16 cellular contexts compared by ENCODE assay signal in genomic region chr1:201678264-201679101, GRCh38.
DNase-seq lines count a peak whose midpoint lies in the region; ATAC-seq and TF ChIP-seq lines count a peak whose summit lies in the region.
"Had no signal": no experiment of that assay in that cellular context is flagged by ENCODE, and none has a peak within 500 bp of the region (broad histone marks: within the 10 kb centered on the region; RNA-seq: fewer than 3 reads in every experiment).

No MANE protein-coding gene starts in this region.

- H3K9ac ChIP-seq in HUES48 (ENCODE audit: low read depth, low read length), result no peak overlapping the region

- H3K27me3 ChIP-seq in HUES48 (ENCODE audit: control insufficient read depth, insufficient read depth, low read length) (no peaks in the 10 kb centered on the region), upper lobe of left lung (no peaks in the 10 kb centered on the region)
- H3K27me3 ChIP-seq: sigmoid colon had no signal

- H3K4me3 ChIP-seq in HUES48 (ENCODE audit: low read depth, low read length), result peak overlapping the region; percentile 4; the same call in 1 of the 2 replicates
- H3K4me3 ChIP-seq in astrocyte of the cerebellum (ENCODE audit: low read depth, low read length), result no peak overlapping the region
- no peak overlapping the region for H3K4me3 ChIP-seq in upper lobe of left lung
- H3K4me3 ChIP-seq: GM12878, sigmoid colon had no signal

- peak; percentile 90 for DNase-seq in DMS 273 (lab: John Stamatoyannopoulos, UW; ENCODE audit: unreplicated experiment)
- DNase-seq in astrocyte of the cerebellum (ENCODE audit: low read depth), result peak; percentile 56
- DNase-seq in iPS-NIHi11 (ENCODE audit: low spot score), result peak; percentile 75
- no peak for DNase-seq in upper lobe of left lung
- no peak for DNase-seq in NCI-H446 treated with DMSO at 0.1 percent for 48 hours (lab: John Stamatoyannopoulos, UW)
- DNase-seq: activated CD8-positive, alpha-beta T cell treated with anti-CD3 and anti-CD28 coated beads, Interleukin-2, amount 10 ng/mL, durations not matched to agents 7 days and 5 days; cerebellar nuclear complex; foreskin melanocyte; islet precursor cell; NCI-H187; NCI-H774; sigmoid colon had no signal

- H3K27ac ChIP-seq in HUES48 (ENCODE audit: low read depth, low read length), result peak overlapping the region; percentile 55
- H3K27ac ChIP-seq in upper lobe of left lung, result no peak overlapping the region

- in situ Hi-C loops in astrocyte of the cerebellum (cut with HindIII; ENCODE audit: low sequenced_read_pairs), result no loop called here

- H3K4me1 ChIP-seq in HUES48 (ENCODE audit: control insufficient read depth, insufficient read depth, low read length) (peaks cover 41% of the 10 kb centered on the region), upper lobe of left lung (peaks cover 13 to 27% (median 21%) of the 10 kb centered on the region in 4 donors)

- no peak for TF ChIP-seq EP300 in upper lobe of left lung (IDR thresholded peaks at IDR 0.05)

- H3K9me3 ChIP-seq in HUES48 (ENCODE audit: control insufficient read depth, insufficient read depth, low read length), result no peaks in the 10 kb centered on the region
- no peaks in the 10 kb centered on the region for H3K9me3 ChIP-seq in upper lobe of left lung
- H3K9me3 ChIP-seq: sigmoid colon had no signal

- ATAC-seq in upper lobe of left lung (ENCODE audit: low FRiP score in 2 of 2), result no peak
- no peak for ATAC-seq in HG03159 (IDR thresholded peaks at IDR 0.05; ENCODE audit: unreplicated experiment)
- ATAC-seq in HG03135 (IDR thresholded peaks at IDR 0.05; ENCODE audit: unreplicated experiment), result no peak
- ATAC-seq: activated CD8-positive, alpha-beta T cell treated with anti-CD3 and anti-CD28 coated beads, Interleukin-2, amount 10 ng/mL, durations not matched to agents 7 days and 5 days; GM12878 had no signal

- 60 to 62% methylated on average over 9 of the region's 9 CpGs for WGBS in upper lobe of left lung, 2 donors

- no peak for TF ChIP-seq POLR2A in upper lobe of left lung (IDR thresholded peaks at IDR 0.05)

- no peak for TF ChIP-seq CTCF in astrocyte of the cerebellum (IDR thresholded peaks at IDR 0.05; ENCODE audit: low read depth, low read length, missing control alignments)
- no peak for TF ChIP-seq CTCF in upper lobe of left lung (IDR thresholded peaks at IDR 0.05)

- no peaks in the 10 kb centered on the region for H3K36me3 ChIP-seq in HUES48 (ENCODE audit: control insufficient read depth, insufficient read depth, low read length)
- no peaks in the 10 kb centered on the region for H3K36me3 ChIP-seq in upper lobe of left lung
- H3K36me3 ChIP-seq: sigmoid colon had no signal

Comparison
In these comparisons a context has a peak if more than half of its experiments do, and no peak if none do; other contexts are left out.
1. DNase-seq: peak in DMS 273 (single experiment), astrocyte of the cerebellum (single experiment) and iPS-NIHi11 (single experiment); none in upper lobe of left lung (0 of 2) and NCI-H446 treated with DMSO at 0.1 percent for 48 hours (single experiment).